In genomic region chr6:52557389-52558265, GRCh38 we compare ENCODE assay signal across 14 cellular contexts. TPM values are rescaled to one million over a fixed set of nuclear protein-coding genes. Genes with fewer than 3 reads are reported as not detected.
DNase-seq lines count a peak whose midpoint lies in the region; ATAC-seq and TF ChIP-seq lines count a peak whose summit lies in the region.
"Had no signal": no experiment of that assay in that cellular context is flagged by ENCODE, and none has a peak within 500 bp of the region (broad histone marks: within the 10 kb centered on the region; RNA-seq: fewer than 3 reads in every experiment).

No MANE protein-coding gene starts in this region.

- H3K36me3 ChIP-seq in GM23338 (ENCODE audit: insufficient read depth) (no peaks in the 10 kb centered on the region), OCI-LY7 (ENCODE audit: insufficient read depth, low read length) (peaks cover 28% of the 10 kb centered on the region), gastroesophageal sphincter (no peaks in the 10 kb centered on the region), rectal smooth muscle tissue (ENCODE audit: control insufficient read depth, insufficient read depth, low read length) (no peaks in the 10 kb centered on the region)

- 24 to 41% methylated on average over 8 to 10 of the region's 11 CpGs for WGBS in gastroesophageal sphincter (ENCODE audit: low coverage in 1 of 2), 2 donors

- no peak for TF ChIP-seq POLR2A in gastroesophageal sphincter (IDR thresholded peaks at IDR 0.05)

- H3K79me2 ChIP-seq in GM23338 (replicated peaks; ENCODE audit: insufficient read depth) = peaks cover 87% of the 10 kb centered on the region
- peaks cover 85% of the 10 kb centered on the region; the same call in 1 of the 2 replicates for H3K79me2 ChIP-seq in OCI-LY7 (ENCODE audit: insufficient read depth, low read depth, low read length)

- H3K4me2 ChIP-seq in GM23338 (peak overlapping the region; percentile 58; the same call in 1 of the 2 replicates), OCI-LY7 (ENCODE audit: low read length) (peak overlapping the region; percentile 4)

- H3K4me1 ChIP-seq in GM23338 (ENCODE audit: insufficient read depth) = peaks cover 17% of the 10 kb centered on the region
- H3K4me1 ChIP-seq in OCI-LY7 (ENCODE audit: insufficient read depth, low read length, poor library complexity, severe bottlenecking) = peaks cover 40% of the 10 kb centered on the region
- peaks cover 0 to 90% (median 24%) of the 10 kb centered on the region in 3 donors for H3K4me1 ChIP-seq in gastroesophageal sphincter
- H3K4me1 ChIP-seq in rectal smooth muscle tissue (ENCODE audit: control insufficient read depth, insufficient read depth, low read length) = peaks cover 22% of the 10 kb centered on the region

- no TSS peak for BruUV-seq in OCI-LY7 (replicated peaks; lab: Mats Ljungman, UMichigan)

- H2AFZ ChIP-seq in GM23338 (no peak overlapping the region), OCI-LY7 (ENCODE audit: low read length) (no peak overlapping the region)

- 0 out of 2 replicates have a peak, but pooled peaks cover 1% of the 10 kb centered on the region for H3F3A ChIP-seq in GM23338 (replicated peaks; ENCODE audit: low read depth)

- H3K27me3 ChIP-seq in GM23338 (ENCODE audit: insufficient read depth) (no peaks in the 10 kb centered on the region), gastroesophageal sphincter (no peaks in the 10 kb centered on the region), rectal smooth muscle tissue (ENCODE audit: control insufficient read depth, insufficient read depth, low read length) (no peaks in the 10 kb centered on the region)

- H3K9me2 ChIP-seq in GM23338 (ENCODE audit: insufficient read depth) = no peaks in the 10 kb centered on the region
- no peaks in the 10 kb centered on the region for H3K9me2 ChIP-seq in OCI-LY7 (ENCODE audit: insufficient read depth, low read length)

- H3K4me3 ChIP-seq in GM23338 (no peak overlapping the region), OCI-LY7 (ENCODE audit: low read depth, low read length, poor library complexity, severe bottlenecking) (no peak overlapping the region), gastroesophageal sphincter (no peak overlapping the region), rectal smooth muscle tissue (ENCODE audit: low read length) (peak overlapping the region; percentile 30)

- peak; percentile 50 for DNase-seq in GM23338 (ENCODE audit: low spot score)
- DNase-seq in OCI-LY7 (ENCODE audit: low spot score) = no peak
- no peak for DNase-seq in activated naive CD4-positive, alpha-beta T cell treated with anti-CD3 and anti-CD28 coated beads for 36 hours
- no peak for DNase-seq in HT-29 (ENCODE audit: low spot score)
- DNase-seq: DMS 273 treated with DMSO at 0.1 percent for 48 hours, hypothalamus, NCI-H1092, OCI-M1 had no signal

- ATAC-seq in GM23338 = peak; percentile 96
- ATAC-seq in gastroesophageal sphincter = no peak
- no peak for ATAC-seq in HG03280 (IDR thresholded peaks at IDR 0.05; ENCODE audit: unreplicated experiment)
- no peak for ATAC-seq in GM19467 (IDR thresholded peaks at IDR 0.05; ENCODE audit: unreplicated experiment)

- no peak overlapping the region for H3K4me3 Mint-ChIP-seq in GM23338
- H3K4me3 Mint-ChIP-seq in activated naive CD4-positive, alpha-beta T cell treated with anti-CD3 and anti-CD28 coated beads for 36 hours = no peak overlapping the region
- H3K4me3 Mint-ChIP-seq: T-helper 1 cell treated with Interleukin-12 subunit alpha and Interleukin-12 subunit beta and Interleukin-4 antibody, amounts not matched to agents 30 μg/mL and 1 μg/mL, for 36 hours had no signal

- H4K20me1 ChIP-seq in GM23338 (replicated peaks; ENCODE audit: insufficient read depth) = no peaks in the 10 kb centered on the region; the same call in none of the 2 replicates
- H4K20me1 ChIP-seq in OCI-LY7 (ENCODE audit: insufficient read depth, low read length) = no peaks in the 10 kb centered on the region; the same call in 1 of the 2 replicates

- H3K9me3 ChIP-seq in OCI-LY7 (ENCODE audit: low read length) (no peaks in the 10 kb centered on the region), gastroesophageal sphincter (no peaks in the 10 kb centered on the region)

- no peak overlapping the region for H3K9ac ChIP-seq in rectal smooth muscle tissue (ENCODE audit: low read length)

- H3K36me3 Mint-ChIP-seq in GM23338 (ENCODE audit: low read depth) = no peaks in the 10 kb centered on the region
- no peaks in the 10 kb centered on the region for H3K36me3 Mint-ChIP-seq in activated naive CD4-positive, alpha-beta T cell treated with anti-CD3 and anti-CD28 coated beads for 36 hours (ENCODE audit: low read depth)

- POLR2A ChIA-PET in OCI-LY7 (lab: Charles Lee) = interaction anchor here (0.6 to 1.5 kb wide), 8 partner anchors 9 to 104 kb away, joined by 3 to 4 read pairs (median 3); no protein-coding TSS in a partner anchor

- H3K9me3 Mint-ChIP-seq in GM23338 = no peaks in the 10 kb centered on the region
- no peaks in the 10 kb centered on the region for H3K9me3 Mint-ChIP-seq in activated naive CD4-positive, alpha-beta T cell treated with anti-CD3 and anti-CD28 coated beads for 36 hours
- H3K9me3 Mint-ChIP-seq: T-helper 1 cell treated with Interleukin-12 subunit alpha and Interleukin-12 subunit beta and Interleukin-4 antibody, amounts not matched to agents 30 μg/mL and 1 μg/mL, for 36 hours had no signal

- H3K27ac ChIP-seq in GM23338 (ENCODE audit: low read depth) = peak overlapping the region; percentile 74; the same call in 1 of the 2 replicates
- H3K27ac ChIP-seq in OCI-LY7 (ENCODE audit: low read depth, low read length, poor library complexity, severe bottlenecking) = no peak overlapping the region
- peak overlapping the region in 3 of 4 donors; percentile 63 to 75 (median 70) for H3K27ac ChIP-seq in gastroesophageal sphincter
- H3K27ac ChIP-seq in rectal smooth muscle tissue (ENCODE audit: low read depth, low read length) = peak overlapping the region; percentile 66
- H3K27ac ChIP-seq: HL-60 had no signal

- H3K4me1 Mint-ChIP-seq in GM23338 = peaks cover 31% of the 10 kb centered on the region
- H3K4me1 Mint-ChIP-seq in activated naive CD4-positive, alpha-beta T cell treated with anti-CD3 and anti-CD28 coated beads for 36 hours (ENCODE audit: low read depth) = peaks cover 10% of the 10 kb centered on the region

- no peaks in the 10 kb centered on the region for H3K27me3 Mint-ChIP-seq in GM23338 (ENCODE audit: insufficient read depth, low read depth, poor library complexity)
- no peaks in the 10 kb centered on the region for H3K27me3 Mint-ChIP-seq in activated naive CD4-positive, alpha-beta T cell treated with anti-CD3 and anti-CD28 coated beads for 36 hours (ENCODE audit: low read depth)

- CTCF ChIA-PET in OCI-LY7 (lab: Charles Lee; ENCODE audit: unreplicated experiment) = no interaction called here
- CTCF ChIA-PET in activated naive CD4-positive, alpha-beta T cell treated with anti-CD3 and anti-CD28 coated beads for 36 hours (lab: Charles Lee) = no interaction called here

- no peak for TF ChIP-seq EP300 in gastroesophageal sphincter (IDR thresholded peaks at IDR 0.05)

- intact Hi-C loops in OCI-LY7 (cut with micrococcal nuclease; ENCODE audit: unreplicated experiment) = no loop called here
- intact Hi-C loops in activated naive CD4-positive, alpha-beta T cell treated with anti-CD3 and anti-CD28 coated beads for 36 hours (cut with micrococcal nuclease) = no loop called here

- TF ChIP-seq CTCF in GM23338 (conservative IDR thresholded peaks at IDR 0.05; ENCODE audit: low read depth in 2 of 2) (no peak), OCI-LY7 (conservative IDR thresholded peaks at IDR 0.05; ENCODE audit: low read length) (no peak), gastroesophageal sphincter (IDR thresholded peaks at IDR 0.05) (no peak)

- peak overlapping the region; percentile 58 for H3K27ac Mint-ChIP-seq in GM23338
- H3K27ac Mint-ChIP-seq in activated naive CD4-positive, alpha-beta T cell treated with anti-CD3 and anti-CD28 coated beads for 36 hours = no peak overlapping the region
- H3K27ac Mint-ChIP-seq: T-helper 1 cell treated with Interleukin-12 subunit alpha and Interleukin-12 subunit beta and Interleukin-4 antibody, amounts not matched to agents 30 μg/mL and 1 μg/mL, for 36 hours had no signal

TF ChIP-seq in GM23338, 12 proteins besides CTCF, POLR2A, EP300 and RAD21 (continues in another document):
- TF ChIP-seq NANOG (IDR thresholded peaks at IDR 0.05; ENCODE audit: borderline replicate concordance) (no peak), ZNF331 (CRISPR knock-in tag; IDR thresholded peaks at IDR 0.05; ENCODE audit: low read depth) (no peak), JUNB (IDR thresholded peaks at IDR 0.05; ENCODE audit: unreplicated experiment) (no peak), ZNF114 (CRISPR knock-in tag; IDR thresholded peaks at IDR 0.05) (no peak), POLR2AphosphoS5 (IDR thresholded peaks at IDR 0.05; ENCODE audit: low read depth) (no peak)

RNA-seq across cellular contexts. Expression of gene TRAM2, which starts 19.2 kb away (rescaled TPM):
- 12.4 and 14.0 TPM in 2 replicates for total RNA-seq in GM23338 (2014; rRNA removed; shearing (Covaris generic))
- polyA plus RNA-seq in GM23338 (2016; fragmentation: Nextera tagmentation; extraction: Ambion mirVana) = 3.9 and 4.0 TPM in 2 replicates
- total RNA-seq in OCI-LY7 (2014; rRNA removed; shearing (Covaris generic)) = 16.3 and 19.3 TPM in 2 replicates
- total RNA-seq in OCI-LY7 (2022) (34.9 and 38.2 TPM in 2 replicates), gastroesophageal sphincter (10 to 100 TPM; 16.7 to 34.2 (median 25.0) TPM)
- total RNA-seq in activated naive CD4-positive, alpha-beta T cell treated with anti-CD3 and anti-CD28 coated beads for 36 hours = 1 to 10 TPM; 2.5 to 2.9 TPM
- total RNA-seq in HT-29 (2014; rRNA removed; shearing (Covaris generic)) = 4.1 and 4.6 TPM in 2 replicates
